19 cellular contexts compared by ENCODE assay signal in genomic region chr20:39974966-39975501, GRCh38.
DNase-seq lines count a peak whose midpoint lies in the region; ATAC-seq lines count a peak whose summit lies in the region.
"Had no signal": no experiment of that assay in that cellular context is flagged by ENCODE, and none has a peak within 500 bp of the region (broad histone marks: within the 10 kb centered on the region; RNA-seq: fewer than 3 reads in every experiment).

No MANE protein-coding gene starts in this region.

- no peak overlapping the region for H3K4me3 Mint-ChIP-seq in T-helper 2 cell treated with Interferon-gamma antibody and Interleukin-4, amounts not matched to agents 5 μg/mL and 100 μg/mL, for 36 hours
- H3K4me3 Mint-ChIP-seq in stimulated activated naive CD8-positive, alpha-beta T cell treated with anti-CD3 and anti-CD28 coated beads, Interleukin-15, amount 100 ng/mL, for 72 hours: no peak overlapping the region
- H3K4me3 Mint-ChIP-seq: CD4-positive, alpha-beta T cell; H9 had no signal

- no peaks in the 10 kb centered on the region for H3K36me3 Mint-ChIP-seq in T-helper 2 cell treated with Interferon-gamma antibody and Interleukin-4, amounts not matched to agents 5 μg/mL and 100 μg/mL, for 36 hours (ENCODE audit: low read depth)

- no peak overlapping the region for H3K27ac Mint-ChIP-seq in T-helper 2 cell treated with Interferon-gamma antibody and Interleukin-4, amounts not matched to agents 5 μg/mL and 100 μg/mL, for 36 hours
- no peak overlapping the region for H3K27ac Mint-ChIP-seq in stimulated activated naive CD8-positive, alpha-beta T cell treated with anti-CD3 and anti-CD28 coated beads, Interleukin-15, amount 100 ng/mL, for 72 hours
- H3K27ac Mint-ChIP-seq: CD4-positive, alpha-beta T cell; H9 had no signal

- ATAC-seq in esophagus mucosa (peak; percentile 91), HG03039 (IDR thresholded peaks at IDR 0.05; ENCODE audit: unreplicated experiment) (no peak)
- no peak for ATAC-seq in stimulated activated naive CD8-positive, alpha-beta T cell treated with anti-CD3 and anti-CD28 coated beads, Interleukin-15, amount 100 ng/mL, for 72 hours

- no peaks in the 10 kb centered on the region for H3K27me3 Mint-ChIP-seq in T-helper 2 cell treated with Interferon-gamma antibody and Interleukin-4, amounts not matched to agents 5 μg/mL and 100 μg/mL, for 36 hours (ENCODE audit: low read depth)
- no peaks in the 10 kb centered on the region for H3K27me3 Mint-ChIP-seq in stimulated activated naive CD8-positive, alpha-beta T cell treated with anti-CD3 and anti-CD28 coated beads, Interleukin-15, amount 100 ng/mL, for 72 hours
- H3K27me3 Mint-ChIP-seq: CD4-positive, alpha-beta T cell had no signal

- H3K9me3 Mint-ChIP-seq in T-helper 2 cell treated with Interferon-gamma antibody and Interleukin-4, amounts not matched to agents 5 μg/mL and 100 μg/mL, for 36 hours: peaks cover 39% of the 10 kb centered on the region
- H3K9me3 Mint-ChIP-seq in stimulated activated naive CD8-positive, alpha-beta T cell treated with anti-CD3 and anti-CD28 coated beads, Interleukin-15, amount 100 ng/mL, for 72 hours: peaks cover 4 to 19% of the 10 kb centered on the region in 2 donors

- DNase-seq in NCI-H82 treated with DMSO at 0.1 percent for 48 hours (lab: John Stamatoyannopoulos, UW; ENCODE audit: unreplicated experiment) (peak; percentile 6), myocyte (ENCODE audit: low read depth) (peak; percentile 75), 8988T (no peak)
- no peak for DNase-seq in T-helper 2 cell treated with Interferon-gamma antibody and Interleukin-4, amounts not matched to agents 5 μg/mL and 100 μg/mL, for 36 hours (ENCODE audit: low spot score)
- DNase-seq in stimulated activated naive CD8-positive, alpha-beta T cell treated with anti-CD3 and anti-CD28 coated beads, Interleukin-15, amount 100 ng/mL, for 72 hours: no peak
- DNase-seq: ACHN; CD4-positive, alpha-beta T cell; COR-L47; DMS79; H9; KG1; NCI-H1092 treated with DMSO at 0.1 percent for 48 hours; NCI-H1436 treated with DMSO at 0.1 percent for 48 hours; NCI-H1930; NCI-H69; PC-9; SIG-M5 had no signal

- H3K4me1 Mint-ChIP-seq in T-helper 2 cell treated with Interferon-gamma antibody and Interleukin-4, amounts not matched to agents 5 μg/mL and 100 μg/mL, for 36 hours (ENCODE audit: low read depth): no peaks in the 10 kb centered on the region
- no peaks in the 10 kb centered on the region for H3K4me1 Mint-ChIP-seq in stimulated activated naive CD8-positive, alpha-beta T cell treated with anti-CD3 and anti-CD28 coated beads, Interleukin-15, amount 100 ng/mL, for 72 hours
- H3K4me1 Mint-ChIP-seq: H9 had no signal

Comparison
In these comparisons a context has a peak if more than half of its experiments do, and no peak if none do; other contexts are left out.
1. DNase-seq: peak in NCI-H82 treated with DMSO at 0.1 percent for 48 hours (single experiment) and myocyte (single experiment); none in T-helper 2 cell treated with Interferon-gamma antibody and Interleukin-4, amounts not matched to agents 5 μg/mL and 100 μg/mL, for 36 hours (single experiment), 8988T (single experiment) and stimulated activated naive CD8-positive, alpha-beta T cell treated with anti-CD3 and anti-CD28 coated beads, Interleukin-15, amount 100 ng/mL, for 72 hours (0 of 2).